Comparison of ENCODE assay signal across 28 cellular contexts in the genomic region with DNA sequence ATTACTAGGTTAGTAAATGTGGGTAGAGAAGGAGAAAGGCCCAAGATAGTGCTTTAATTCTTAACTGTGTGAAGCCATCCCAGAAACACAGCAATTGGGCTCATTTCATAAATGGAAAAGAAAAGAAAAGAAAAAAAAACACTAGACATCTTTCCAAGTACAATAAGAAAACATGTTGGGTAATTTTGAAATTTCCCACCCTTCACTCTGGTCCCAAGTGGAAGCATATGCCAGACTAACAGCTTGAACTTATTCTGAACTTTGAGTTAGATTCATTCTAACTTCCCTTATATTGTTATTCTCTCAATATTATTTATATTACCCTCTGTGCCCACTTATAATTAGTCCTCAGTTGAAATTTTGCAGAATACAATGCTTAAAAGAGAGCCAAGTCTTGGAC.
"Had no signal": no experiment of that assay in that cellular context is flagged by ENCODE, and none has a peak within 500 bp of the region (broad histone marks: within the 10 kb centered on the region; RNA-seq: fewer than 3 reads in every experiment).

No MANE protein-coding gene starts in this region.

- ATAC-seq: left lobe of liver; natural killer cell; psoas muscle; right lobe of liver; stimulated activated naive B cell treated with anti-CD40 and anti-IgM and Interleukin-4, amounts not matched to agents 10 μg/mL and 1 μg/mL and 100 μg/mL, for 72 hours; stimulated activated naive CD8-positive, alpha-beta T cell treated with anti-CD3 and anti-CD28 coated beads, Interleukin-15, Interleukin-2, amounts not matched to agents 100 U/mL and 50 U/mL, for 24 hours; upper lobe of right lung had no signal

- H3K9ac ChIP-seq: neural progenitor cell, parathyroid adenoma had no signal

- DNase-seq: hippocampal formation; kidney glomerular epithelial cell; left cardiac atrium; mesendoderm; naive B cell; natural killer cell; nephron progenitor cell; occipital lobe; psoas muscle; right lobe of liver; stimulated activated CD4-positive, alpha-beta T cell treated with anti-CD3 and anti-CD28 coated beads, Interleukin-12 subunit alpha, Interleukin-12 subunit beta, amount 100 ng/mL, for 4 hours; stimulated activated CD4-positive, alpha-beta T cell treated with anti-CD3 and anti-CD28 coated beads, Interleukin-15, amount 100 ng/mL, for 24 hours; stimulated activated CD4-positive, alpha-beta T cell treated with anti-CD3 and anti-CD28 coated beads, Interleukin-2, amount 100 ng/mL, for 24 hours; stimulated activated CD4-positive, alpha-beta T cell treated with anti-CD3 and anti-CD28 coated beads, Interleukin-4, amount 100 ng/mL, for 1 hour; stimulated activated naive B cell treated with anti-CD40 and anti-IgM and Interleukin-4, amounts not matched to agents 10 μg/mL and 1 μg/mL and 100 μg/mL, for 72 hours; stimulated activated naive CD8-positive, alpha-beta T cell treated with anti-CD3 and anti-CD28 coated beads, Interleukin-15, Interleukin-2, amounts not matched to agents 100 U/mL and 50 U/mL, for 24 hours; stomach; tibial artery; trophoblast cell; upper lobe of right lung had no signal

- H3K9me3 ChIP-seq: neutrophil, psoas muscle, right lobe of liver, stomach, suprapubic skin, thoracic aorta, tibial artery, upper lobe of right lung had no signal

- H2AFZ ChIP-seq: neural progenitor cell, parathyroid adenoma had no signal

- H3K4me1 ChIP-seq: neural progenitor cell, parathyroid adenoma, psoas muscle, right lobe of liver, stomach, suprapubic skin, tibial artery, upper lobe of right lung had no signal

- H3K4me3 ChIP-seq: lung, neural progenitor cell, psoas muscle, right lobe of liver, skin epidermis, stomach, suprapubic skin, thoracic aorta, tibial artery, upper lobe of right lung had no signal

- H3K36me3 ChIP-seq: neural progenitor cell, neutrophil, right lobe of liver, stomach, suprapubic skin, thoracic aorta, tibial artery, upper lobe of right lung had no signal

- H3K27ac ChIP-seq: neural progenitor cell, neutrophil, parathyroid adenoma, psoas muscle, right lobe of liver, skin epidermis, stomach, suprapubic skin, thoracic aorta, tibial artery, upper lobe of right lung had no signal

- H3K27me3 ChIP-seq: neural progenitor cell, neutrophil, right lobe of liver, stomach, suprapubic skin, tibial artery, upper lobe of right lung had no signal

- H3K4me2 ChIP-seq: neural progenitor cell had no signal

- H3K79me2 ChIP-seq: parathyroid adenoma had no signal
